ENCODE assay signal across 20 cellular contexts in the genomic region with DNA sequence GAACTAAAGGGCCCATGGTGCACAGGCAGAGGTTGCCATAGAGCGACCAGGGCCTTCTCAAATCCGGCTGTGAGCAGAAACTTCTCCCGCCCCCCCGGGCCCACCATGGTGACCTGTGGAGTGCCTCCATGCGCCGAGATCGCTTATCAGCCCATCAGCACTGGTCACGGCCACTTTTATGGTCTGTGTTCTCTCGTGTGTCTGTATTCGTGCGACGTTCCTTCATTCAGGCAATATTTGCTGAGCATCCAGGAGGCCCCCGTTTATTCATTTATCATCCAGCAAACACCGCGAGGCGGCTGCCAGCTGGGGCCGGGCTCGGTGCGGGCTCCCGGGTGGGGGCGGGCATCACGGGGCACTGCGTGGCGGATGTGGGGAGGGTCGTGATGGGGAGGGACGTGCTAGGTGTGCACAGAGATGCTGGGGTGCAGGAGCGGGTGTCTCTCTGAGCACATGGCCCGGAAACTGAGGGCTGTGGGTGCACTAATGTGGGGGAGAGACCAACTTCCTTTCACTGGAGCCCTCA.
DNase-seq lines count a peak whose midpoint lies in the region; ATAC-seq and TF ChIP-seq lines count a peak whose summit lies in the region.
"Had no signal": no experiment of that assay in that cellular context is flagged by ENCODE, and none has a peak within 500 bp of the region (broad histone marks: within the 10 kb centered on the region; RNA-seq: fewer than 3 reads in every experiment).

No MANE protein-coding gene starts in this region.

- H3K9me3 Mint-ChIP-seq in activated CD4-positive, alpha-beta memory T cell treated with anti-CD3 and anti-CD28 coated beads, Interleukin-2, amount 10 ng/mL, durations not matched to agents 7 days and 5 days: no peaks in the 10 kb centered on the region
- H3K9me3 Mint-ChIP-seq in activated CD4-positive, alpha-beta memory T cell treated with anti-CD3 and anti-CD28 coated beads for 36 hours: no peaks in the 10 kb centered on the region
- H3K9me3 Mint-ChIP-seq in activated naive CD8-positive, alpha-beta T cell treated with anti-CD3 and anti-CD28 coated beads, Interleukin-2, amount 50 U/mL, for 24 hours: no peaks in the 10 kb centered on the region
- H3K9me3 Mint-ChIP-seq in neural crest cell (no peaks in the 10 kb centered on the region), natural killer cell (no peaks in the 10 kb centered on the region)
- H3K9me3 Mint-ChIP-seq: HFFc6 had no signal

- intact Hi-C loops in activated CD4-positive, alpha-beta memory T cell treated with anti-CD3 and anti-CD28 coated beads for 36 hours (cut with micrococcal nuclease): loop anchor here (10.0 kb wide), 1 partner anchor 82 kb away; no protein-coding TSS in a partner anchor
- intact Hi-C loops in ascending aorta (cut with DNase I) (no loop called here), natural killer cell (cut with micrococcal nuclease) (no loop called here)

- DNase-seq in activated CD4-positive, alpha-beta memory T cell treated with anti-CD3 and anti-CD28 coated beads, Interleukin-2, amount 10 ng/mL, durations not matched to agents 7 days and 5 days: peak; percentile 29
- no peak for DNase-seq in activated CD4-positive, alpha-beta memory T cell treated with anti-CD3 and anti-CD28 coated beads for 36 hours
- DNase-seq in GF-D8 (lab: John Stamatoyannopoulos, UW): peak; percentile 73
- DNase-seq in activated naive CD8-positive, alpha-beta T cell treated with anti-CD3 and anti-CD28 coated beads, Interleukin-2, amount 50 U/mL, for 24 hours: peak; percentile 18
- no peak for DNase-seq in neural crest cell (ENCODE audit: low read depth, low spot score)
- no peak for DNase-seq in ascending aorta (ENCODE audit: low spot score in 2 of 2)
- DNase-seq in ureter (ENCODE audit: low spot score): no peak
- DNase-seq in natural killer cell: no peak
- DNase-seq: C1 segment of cervical spinal cord, DMS 273 treated with DMSO at 0.1 percent for 48 hours, HFFc6, Karpas-422, MG63, NCI-H1092, NCI-H1694, NCI-H2227 treated with DMSO at 0.1 percent for 48 hours, NCI-H524 treated with DMSO at 0.1 percent for 48 hours, OCI-M1, SIG-M5 had no signal

- peaks cover 9 to 14% of the 10 kb centered on the region in 2 donors for H3K4me1 ChIP-seq in ascending aorta

- H3K27ac ChIP-seq in ascending aorta: no peak overlapping the region

- peak overlapping the region; percentile 35 for H3K27ac Mint-ChIP-seq in activated CD4-positive, alpha-beta memory T cell treated with anti-CD3 and anti-CD28 coated beads, Interleukin-2, amount 10 ng/mL, durations not matched to agents 7 days and 5 days
- no peak overlapping the region for H3K27ac Mint-ChIP-seq in activated CD4-positive, alpha-beta memory T cell treated with anti-CD3 and anti-CD28 coated beads for 36 hours
- no peak overlapping the region for H3K27ac Mint-ChIP-seq in activated naive CD8-positive, alpha-beta T cell treated with anti-CD3 and anti-CD28 coated beads, Interleukin-2, amount 50 U/mL, for 24 hours
- H3K27ac Mint-ChIP-seq in neural crest cell (ENCODE audit: unreplicated experiment) (no peak overlapping the region), natural killer cell (no peak overlapping the region)
- H3K27ac Mint-ChIP-seq: HFFc6 had no signal

- no peak for TF ChIP-seq CTCF in neural crest cell (conservative IDR thresholded peaks at IDR 0.05)
- TF ChIP-seq CTCF in ascending aorta (IDR thresholded peaks at IDR 0.05): no peak
- TF ChIP-seq CTCF in natural killer cell (IDR thresholded peaks at IDR 0.05): no peak

- H3K36me3 ChIP-seq in ascending aorta: no peaks in the 10 kb centered on the region
- H3K36me3 ChIP-seq: MG63 had no signal

- H3K36me3 Mint-ChIP-seq in activated CD4-positive, alpha-beta memory T cell treated with anti-CD3 and anti-CD28 coated beads, Interleukin-2, amount 10 ng/mL, durations not matched to agents 7 days and 5 days (ENCODE audit: low read depth): peaks cover 2% of the 10 kb centered on the region
- H3K36me3 Mint-ChIP-seq in activated CD4-positive, alpha-beta memory T cell treated with anti-CD3 and anti-CD28 coated beads for 36 hours: no peaks in the 10 kb centered on the region
- H3K36me3 Mint-ChIP-seq in activated naive CD8-positive, alpha-beta T cell treated with anti-CD3 and anti-CD28 coated beads, Interleukin-2, amount 50 U/mL, for 24 hours (ENCODE audit: low read depth): no peaks in the 10 kb centered on the region
- peaks cover under 1% of the 10 kb centered on the region for H3K36me3 Mint-ChIP-seq in neural crest cell (ENCODE audit: low read depth)
- no peaks in the 10 kb centered on the region for H3K36me3 Mint-ChIP-seq in natural killer cell

- CTCF ChIA-PET in activated CD4-positive, alpha-beta memory T cell treated with anti-CD3 and anti-CD28 coated beads, Interleukin-2, amount 10 ng/mL, durations not matched to agents 7 days and 5 days (lab: Charles Lee): no interaction called here
- CTCF ChIA-PET in activated CD4-positive, alpha-beta memory T cell treated with anti-CD3 and anti-CD28 coated beads for 36 hours (lab: Charles Lee): no interaction called here

- ATAC-seq in activated naive CD8-positive, alpha-beta T cell treated with anti-CD3 and anti-CD28 coated beads, Interleukin-2, amount 50 U/mL, for 24 hours: no peak
- no peak for ATAC-seq in natural killer cell
- ATAC-seq: A549 had no signal

- H3K4me3 Mint-ChIP-seq in activated CD4-positive, alpha-beta memory T cell treated with anti-CD3 and anti-CD28 coated beads, Interleukin-2, amount 10 ng/mL, durations not matched to agents 7 days and 5 days: no peak overlapping the region
- H3K4me3 Mint-ChIP-seq in activated CD4-positive, alpha-beta memory T cell treated with anti-CD3 and anti-CD28 coated beads for 36 hours: no peak overlapping the region
- H3K4me3 Mint-ChIP-seq in activated naive CD8-positive, alpha-beta T cell treated with anti-CD3 and anti-CD28 coated beads, Interleukin-2, amount 50 U/mL, for 24 hours: no peak overlapping the region
- H3K4me3 Mint-ChIP-seq in neural crest cell: peak overlapping the region; percentile 82
- H3K4me3 Mint-ChIP-seq in natural killer cell: no peak overlapping the region
- H3K4me3 Mint-ChIP-seq: HFFc6 had no signal

- peaks cover 8% of the 10 kb centered on the region for H3K27me3 ChIP-seq in ascending aorta
- H3K27me3 ChIP-seq: MG63 had no signal

- H3K27me3 Mint-ChIP-seq in activated CD4-positive, alpha-beta memory T cell treated with anti-CD3 and anti-CD28 coated beads, Interleukin-2, amount 10 ng/mL, durations not matched to agents 7 days and 5 days: peaks cover 21% of the 10 kb centered on the region
- H3K27me3 Mint-ChIP-seq in activated CD4-positive, alpha-beta memory T cell treated with anti-CD3 and anti-CD28 coated beads for 36 hours: peaks cover 19% of the 10 kb centered on the region
- H3K27me3 Mint-ChIP-seq in activated naive CD8-positive, alpha-beta T cell treated with anti-CD3 and anti-CD28 coated beads, Interleukin-2, amount 50 U/mL, for 24 hours: peaks cover 5% of the 10 kb centered on the region
- H3K27me3 Mint-ChIP-seq in neural crest cell (ENCODE audit: low read depth): peaks cover 34% of the 10 kb centered on the region
- peaks cover 1 to 25% of the 10 kb centered on the region in 2 donors for H3K27me3 Mint-ChIP-seq in natural killer cell (ENCODE audit: low read depth in 2 of 2)

- H3K4me1 Mint-ChIP-seq in activated CD4-positive, alpha-beta memory T cell treated with anti-CD3 and anti-CD28 coated beads, Interleukin-2, amount 10 ng/mL, durations not matched to agents 7 days and 5 days: peaks cover 52% of the 10 kb centered on the region
- no peaks in the 10 kb centered on the region for H3K4me1 Mint-ChIP-seq in activated CD4-positive, alpha-beta memory T cell treated with anti-CD3 and anti-CD28 coated beads for 36 hours (ENCODE audit: low read depth)
- peaks cover 35% of the 10 kb centered on the region for H3K4me1 Mint-ChIP-seq in activated naive CD8-positive, alpha-beta T cell treated with anti-CD3 and anti-CD28 coated beads, Interleukin-2, amount 50 U/mL, for 24 hours
- H3K4me1 Mint-ChIP-seq in neural crest cell (peaks cover 20% of the 10 kb centered on the region), natural killer cell (no peaks in the 10 kb centered on the region)

- H3K4me3 ChIP-seq in ascending aorta: no peak overlapping the region
- H3K4me3 ChIP-seq: A549, MG63 had no signal

- POLR2A ChIA-PET in activated CD4-positive, alpha-beta memory T cell treated with anti-CD3 and anti-CD28 coated beads, Interleukin-2, amount 10 ng/mL, durations not matched to agents 7 days and 5 days (lab: Charles Lee): no interaction called here
- POLR2A ChIA-PET in activated CD4-positive, alpha-beta memory T cell treated with anti-CD3 and anti-CD28 coated beads for 36 hours (lab: Charles Lee): no interaction called here

- no peaks in the 10 kb centered on the region for H3K9me3 ChIP-seq in ascending aorta
- H3K9me3 ChIP-seq: A549, MG63 had no signal

Comparison
In these comparisons a context has a peak if more than half of its experiments do, and no peak if none do; other contexts are left out.
1. DNase-seq: peak in activated CD4-positive, alpha-beta memory T cell treated with anti-CD3 and anti-CD28 coated beads, Interleukin-2, amount 10 ng/mL, durations not matched to agents 7 days and 5 days (single experiment), GF-D8 (single experiment) and activated naive CD8-positive, alpha-beta T cell treated with anti-CD3 and anti-CD28 coated beads, Interleukin-2, amount 50 U/mL, for 24 hours (single experiment); none in activated CD4-positive, alpha-beta memory T cell treated with anti-CD3 and anti-CD28 coated beads for 36 hours (single experiment), neural crest cell (single experiment), ascending aorta (0 of 2), ureter (single experiment) and natural killer cell (single experiment).